ENCODE assay signal across 7 cellular contexts in genomic region chr17:1684307-1685189, GRCh38.
A peak's percentile ranks its signal among the peaks of the same experiment; 100 is the strongest.
DNase-seq lines count a peak whose midpoint lies in the region; ATAC-seq lines count a peak whose summit lies in the region.

PRPF8 (minus strand) TSS chr17:1684867; CDS start chr17:1684571, 296 bp downstream.

- peak; percentile 80 for ATAC-seq in GM18508 (IDR thresholded peaks at IDR 0.05; ENCODE audit: insufficient read depth, unreplicated experiment)
- ATAC-seq in HG03025 (IDR thresholded peaks at IDR 0.05; ENCODE audit: low FRiP score, unreplicated experiment), result peak; percentile 95

- peak; percentile 92 to 95 for DNase-seq in NCI-H2081 (lab: John Stamatoyannopoulos, UW)
- DNase-seq in T1000 (lab: John Stamatoyannopoulos, UW), result peak; percentile 98
- peak; percentile 99 for DNase-seq in astrocyte of the hippocampus (ENCODE audit: low read depth, low spot score)
- peak; percentile 96 to 98 for DNase-seq in hippocampal formation (lab: John Stamatoyannopoulos, UW)
- peak; percentile 99 for DNase-seq in retina

Comparison
In these comparisons a context has a peak if more than half of its experiments do, and no peak if none do; other contexts are left out.
1. Peak in every context shown above with its lines: DNase-seq and ATAC-seq.